In the genomic region with DNA sequence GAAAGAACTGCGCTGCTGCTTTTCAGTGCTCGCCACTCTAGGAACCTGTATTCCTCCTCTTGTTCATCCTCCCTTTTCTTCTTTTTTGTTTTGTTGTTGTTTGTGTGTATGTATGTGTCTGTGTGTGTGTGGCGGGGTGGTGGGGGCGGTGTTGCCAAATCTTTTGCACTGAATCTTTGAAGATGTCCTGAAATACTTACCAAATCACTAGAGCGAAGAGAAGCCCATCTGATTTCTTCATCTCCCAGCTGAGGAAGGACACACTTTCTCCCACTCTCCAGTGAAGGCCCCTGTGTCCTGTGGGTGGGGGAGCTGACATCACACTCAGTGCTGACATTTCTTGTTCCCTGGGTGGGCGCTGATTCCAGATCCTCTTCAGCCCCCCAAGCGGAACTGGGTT, we compare ENCODE assay signal across 25 cellular contexts.
A peak's percentile ranks its signal among the peaks of the same experiment; 100 is the strongest.
DNase-seq lines count a peak whose midpoint lies in the region; ATAC-seq and TF ChIP-seq lines count a peak whose summit lies in the region.
"Had no signal": no experiment of that assay in that cellular context is flagged by ENCODE, and none has a peak within 500 bp of the region (broad histone marks: within the 10 kb centered on the region; RNA-seq: fewer than 3 reads in every experiment).

No MANE protein-coding gene starts in this region.

- no peaks in the 10 kb centered on the region for H3K79me1 ChIP-seq in IMR-90 (ENCODE audit: low read depth in 1 of 2, low read length in 2 of 2)
- H3K79me1 ChIP-seq in neuronal stem cell (ENCODE audit: low read depth, low read length): no peaks in the 10 kb centered on the region

- H3K56ac ChIP-seq in IMR-90 (ENCODE audit: extremely low read depth, insufficient read depth, low read length): no peak overlapping the region

- peaks cover 4% of the 10 kb centered on the region for H3K36me3 Mint-ChIP-seq in glutamatergic neuron (ENCODE audit: unreplicated experiment)
- H3K36me3 Mint-ChIP-seq: activated CD4-positive, alpha-beta memory T cell treated with anti-CD3 and anti-CD28 coated beads for 36 hours; neural progenitor cell had no signal

- CTCF ChIA-PET in IMR-90 (lab: Yijun Ruan, JAX): interaction anchor here (1.0 to 2.2 kb wide), 3 partner anchors 10 to 75 kb away, joined by 3 to 12 read pairs (median 4); a partner anchor contains a TSS

- peak overlapping the region; percentile 7 to 72 (median 60); a peak in 20 of 22 replicates for H3K4me2 ChIP-seq in BLaER1 treated with 17β-estradiol and CSF1 and Interleukin-3, amounts not matched to agents 10 nM and 100 nM
- H3K4me2 ChIP-seq in IMR-90 (ENCODE audit: low read depth, low read length) (no peak overlapping the region), neuronal stem cell (ENCODE audit: insufficient read depth, low read length, poor library complexity, severe bottlenecking) (no peak overlapping the region)
- H3K4me2 ChIP-seq: neural progenitor cell had no signal

- TF ChIP-seq POLR2A in IMR-90 (IDR thresholded peaks at IDR 0.05; ENCODE audit: low read depth, low read length): no peak

- ATAC-seq in IMR-90 (ENCODE audit: low read depth): no peak
- ATAC-seq: GM12878, Right ventricle myocardium inferior had no signal

- H3K14ac ChIP-seq in IMR-90 (replicated peaks; ENCODE audit: low read depth, low read length) (no peak overlapping the region), neuronal stem cell (ENCODE audit: low read length) (no peak overlapping the region)

- H2BK15ac ChIP-seq in IMR-90 (ENCODE audit: low read depth, low read length): no peak overlapping the region
- no peak overlapping the region for H2BK15ac ChIP-seq in neuronal stem cell (ENCODE audit: low read length)

- TF ChIP-seq CTCF in IMR-90 (conservative IDR thresholded peaks at IDR 0.05; ENCODE audit: low read depth, low read length) (no peak), glutamatergic neuron (IDR thresholded peaks at IDR 0.05; ENCODE audit: partially characterized antibody, unreplicated experiment) (no peak)

- no peaks in the 10 kb centered on the region for H3K9me1 ChIP-seq in IMR-90 (ENCODE audit: insufficient read depth, low read length)

- H3K9ac ChIP-seq in BLaER1 treated with 17β-estradiol and CSF1 and Interleukin-3, amounts not matched to agents 10 nM and 100 nM: peak overlapping the region in 5 of 11 experiments; percentile 4 to 35 (median 21); a peak in 4 of 22 replicates
- H3K9ac ChIP-seq in IMR-90 (ENCODE audit: low read depth, low read length): no peak overlapping the region
- H3K9ac ChIP-seq in neuronal stem cell (ENCODE audit: low read depth, low read length, poor library complexity): no peak overlapping the region
- H3K9ac ChIP-seq: neural progenitor cell had no signal

- H3K4ac ChIP-seq in IMR-90 (ENCODE audit: low read depth, low read length) (no peak overlapping the region), neuronal stem cell (ENCODE audit: low read length) (no peak overlapping the region)

- H3K18ac ChIP-seq in IMR-90 (ENCODE audit: low read depth, low read length) (no peak overlapping the region), neuronal stem cell (ENCODE audit: low read length) (peak overlapping the region; percentile 74)

- H3K27me3 ChIP-seq in BLaER1 treated with 17β-estradiol and CSF1 and Interleukin-3, amounts not matched to agents 10 nM and 100 nM: no peaks in the 10 kb centered on the region
- no peaks in the 10 kb centered on the region for H3K27me3 ChIP-seq in IMR-90 (ENCODE audit: control insufficient read depth, insufficient read depth, low read length)
- H3K27me3 ChIP-seq in neuronal stem cell (ENCODE audit: control insufficient read depth in 3 of 3, insufficient read depth in 3 of 3, low read depth in 1 of 3, low read length in 3 of 3): no peaks in the 10 kb centered on the region
- H3K27me3 ChIP-seq: BE2C, MG63, sigmoid colon, tibial nerve had no signal

- H4K8ac ChIP-seq in IMR-90 (ENCODE audit: low read depth in 2 of 2, low read length in 2 of 2) (no peak overlapping the region), neuronal stem cell (ENCODE audit: low read depth, low read length) (no peak overlapping the region)

- H2BK120ac ChIP-seq in IMR-90 (ENCODE audit: low read depth, low read length): no peak overlapping the region
- no peak overlapping the region for H2BK120ac ChIP-seq in neuronal stem cell (ENCODE audit: low read depth, low read length)

- in situ Hi-C loops in IMR-90 (cut with MboI; ENCODE audit: low sequenced_read_pairs): loop anchor here (25.0 kb wide), 1 partner anchor 481 kb away; no protein-coding TSS in a partner anchor

- no peak for DNase-seq in IMR-90
- DNase-seq in glutamatergic neuron: no peak
- no peak for DNase-seq in neuronal stem cell (ENCODE audit: low spot score)
- DNase-seq in HuH-7.5 (ENCODE audit: low spot score): no peak
- DNase-seq in NCI-H345 treated with DMSO at 0.1 percent for 48 hours (lab: John Stamatoyannopoulos, UW; ENCODE audit: unreplicated experiment): no peak
- no peak for DNase-seq in NCI-H2107 (lab: John Stamatoyannopoulos, UW)
- no peak for DNase-seq in NOMO-1 treated with DMSO at 0.1 percent for 48 hours (lab: John Stamatoyannopoulos, UW; ENCODE audit: unreplicated experiment)
- DNase-seq: activated CD4-positive, alpha-beta memory T cell treated with anti-CD3 and anti-CD28 coated beads for 36 hours; activated CD4-positive, alpha-beta T cell treated with anti-CD3 and anti-CD28 coated beads for 1 hour; cerebellar nuclear complex; H7; NCI-H1105; sigmoid colon; stimulated activated CD4-positive, alpha-beta T cell treated with anti-CD3 and anti-CD28 coated beads, Interleukin-12 subunit alpha, Interleukin-12 subunit beta, amount 100 ng/mL, for 4 hours; stimulated activated CD4-positive, alpha-beta T cell treated with anti-CD3 and anti-CD28 coated beads, Interleukin-2, amount 100 ng/mL, for 48 hours; T-helper 2 cell had no signal

- H2BK5ac ChIP-seq in IMR-90 (ENCODE audit: low read depth, low read length, poor library complexity, severe bottlenecking) (no peak overlapping the region), neuronal stem cell (ENCODE audit: low read length) (no peak overlapping the region)

- no TSS peak for BruUV-seq in IMR-90 (replicated peaks; lab: Mats Ljungman, UMichigan)

- H2AFZ ChIP-seq in IMR-90 (replicated peaks; ENCODE audit: low read length, poor library complexity) (no peak overlapping the region), neuronal stem cell (ENCODE audit: low read length) (no peak overlapping the region)
- H2AFZ ChIP-seq: neural progenitor cell had no signal

- H4K91ac ChIP-seq in IMR-90 (ENCODE audit: insufficient read depth, low read depth, low read length): no peak overlapping the region
- H4K91ac ChIP-seq in neuronal stem cell (ENCODE audit: low read depth, low read length, poor library complexity): no peak overlapping the region

- peaks cover 62% of the 10 kb centered on the region for H3K4me1 Mint-ChIP-seq in glutamatergic neuron (ENCODE audit: low read depth, unreplicated experiment)

- H2AK9ac ChIP-seq in IMR-90 (replicated peaks; ENCODE audit: low read depth, low read length, poor library complexity): peak overlapping the region; percentile 50

- intact Hi-C loops in IMR-90 (cut with micrococcal nuclease): loop anchor here (1.0 kb wide), 1 partner anchor 75 kb away; no protein-coding TSS in a partner anchor

- no peaks in the 10 kb centered on the region for H3K36me3 ChIP-seq in BLaER1 treated with 17β-estradiol and CSF1 and Interleukin-3, amounts not matched to agents 10 nM and 100 nM
- H3K36me3 ChIP-seq in IMR-90 (ENCODE audit: control insufficient read depth, insufficient read depth, low read length) (no peaks in the 10 kb centered on the region), neuronal stem cell (replicated peaks in 1 of 2; ENCODE audit: control insufficient read depth in 2 of 2, insufficient read depth in 2 of 2, low read length in 2 of 2) (no peaks in the 10 kb centered on the region)
- H3K36me3 ChIP-seq: BE2C, MG63, neural progenitor cell, sigmoid colon, tibial nerve had no signal

- peak overlapping the region in 8 of 11 experiments; percentile 21 to 71 (median 57); a peak in 15 of 22 replicates for H3K27ac ChIP-seq in BLaER1 treated with 17β-estradiol and CSF1 and Interleukin-3, amounts not matched to agents 10 nM and 100 nM
- no peak overlapping the region for H3K27ac ChIP-seq in IMR-90 (ENCODE audit: insufficient read depth, low read length)
- H3K27ac ChIP-seq in neuronal stem cell (replicated peaks; ENCODE audit: low read length): no peak overlapping the region
- H3K27ac ChIP-seq: neural progenitor cell had no signal

- no peak overlapping the region for H4K5ac ChIP-seq in IMR-90 (ENCODE audit: low read depth, low read length)

- peaks cover 0 to 93% (median 23%) of the 10 kb centered on the region in 11 experiments; a peak in 14 of 22 replicates for H4K20me1 ChIP-seq in BLaER1 treated with 17β-estradiol and CSF1 and Interleukin-3, amounts not matched to agents 10 nM and 100 nM
- H4K20me1 ChIP-seq in IMR-90 (ENCODE audit: insufficient read depth, low read length): no peaks in the 10 kb centered on the region

- H3K4me1 ChIP-seq in BLaER1 treated with 17β-estradiol and CSF1 and Interleukin-3, amounts not matched to agents 10 nM and 100 nM: peaks cover 19 to 40% (median 23%) of the 10 kb centered on the region in 10 experiments
- peaks cover 8% of the 10 kb centered on the region for H3K4me1 ChIP-seq in IMR-90 (ENCODE audit: control insufficient read depth, insufficient read depth, low read length)
- H3K4me1 ChIP-seq in neuronal stem cell (ENCODE audit: control insufficient read depth in 2 of 2, insufficient read depth in 1 of 2, low read depth in 1 of 2, low read length in 2 of 2): peaks cover 11 to 12% of the 10 kb centered on the region in 2 donors

- TF ChIP-seq RAD21 in IMR-90 (IDR thresholded peaks at IDR 0.05; ENCODE audit: low read length): no peak

- no peak overlapping the region for H3K4me3 ChIP-seq in BLaER1 treated with 17β-estradiol and CSF1 and Interleukin-3, amounts not matched to agents 10 nM and 100 nM
- H3K4me3 ChIP-seq in IMR-90 (ENCODE audit: insufficient read depth, low read depth, low read length) (no peak overlapping the region), neuronal stem cell (ENCODE audit: low read length in 2 of 2) (no peak overlapping the region)
- H3K4me3 ChIP-seq: GM12878, MG63, neural progenitor cell, sigmoid colon, tibial nerve had no signal

- no peaks in the 10 kb centered on the region for H3K9me3 ChIP-seq in BLaER1 treated with 17β-estradiol and CSF1 and Interleukin-3, amounts not matched to agents 10 nM and 100 nM (replicated peaks in 1 of 11)
- H3K9me3 ChIP-seq in IMR-90 (ENCODE audit: control insufficient read depth, insufficient read depth, low read length): no peaks in the 10 kb centered on the region
- no peaks in the 10 kb centered on the region for H3K9me3 ChIP-seq in neuronal stem cell (replicated peaks in 1 of 2; ENCODE audit: control insufficient read depth in 2 of 2, insufficient read depth in 1 of 2, low read depth in 1 of 2, low read length in 2 of 2)
- H3K9me3 ChIP-seq: BE2C, MG63, sigmoid colon, tibial nerve had no signal

- no peak overlapping the region for H2BK12ac ChIP-seq in neuronal stem cell (ENCODE audit: low read length)

- peak overlapping the region; percentile 82 for H3K27ac Mint-ChIP-seq in glutamatergic neuron (ENCODE audit: unreplicated experiment)
- H3K27ac Mint-ChIP-seq: activated CD4-positive, alpha-beta memory T cell treated with anti-CD3 and anti-CD28 coated beads for 36 hours; activated naive CD4-positive, alpha-beta T cell treated with anti-CD3 and anti-CD28 coated beads for 36 hours; activated T-helper 1 cell treated with anti-CD3 and anti-CD28 coated beads, Interleukin-12 subunit alpha, Interleukin-12 subunit beta, Interleukin-2, Interleukin-4 antibody, amounts not matched to agents 30 ng/mL and 10 ng/mL and 1 ng/mL, durations not matched to agents 14 hours and 24 hours and 36 hours; neural progenitor cell had no signal

- dilution Hi-C loops in IMR-90 (cut with HindIII; ENCODE audit: low sequenced_read_pairs, unreplicated experiment): no loop called here

- H3K27me3 Mint-ChIP-seq in glutamatergic neuron (ENCODE audit: unreplicated experiment): peaks cover 10% of the 10 kb centered on the region
- H3K27me3 Mint-ChIP-seq: activated CD4-positive, alpha-beta memory T cell treated with anti-CD3 and anti-CD28 coated beads for 36 hours had no signal

- H2AK5ac ChIP-seq in IMR-90 (ENCODE audit: low read depth, low read length): no peak overlapping the region
- no peak overlapping the region for H2AK5ac ChIP-seq in neuronal stem cell (ENCODE audit: low read depth, low read length)

- H3K4me3 Mint-ChIP-seq in glutamatergic neuron (ENCODE audit: unreplicated experiment): peak overlapping the region; percentile 70
- H3K4me3 Mint-ChIP-seq: activated CD4-positive, alpha-beta memory T cell treated with anti-CD3 and anti-CD28 coated beads for 36 hours; activated naive CD4-positive, alpha-beta T cell treated with anti-CD3 and anti-CD28 coated beads for 36 hours; activated T-helper 1 cell treated with anti-CD3 and anti-CD28 coated beads, Interleukin-12 subunit alpha, Interleukin-12 subunit beta, Interleukin-2, Interleukin-4 antibody, amounts not matched to agents 30 ng/mL and 10 ng/mL and 1 ng/mL, durations not matched to agents 14 hours and 24 hours and 36 hours; neural progenitor cell had no signal

- no peak overlapping the region for H2BK20ac ChIP-seq in IMR-90 (ENCODE audit: low read depth, low read length)

- no CpG with 5 or more reads among the region's 7 CpGs for WGBS in IMR-90 (ENCODE audit: extremely low coverage in 2 of 2, insufficient read length in 1 of 2), 2 experiments
- WGBS in neuronal stem cell (ENCODE audit: extremely low coverage in 2 of 2, insufficient read length in 2 of 2, insufficient replicate concordance in 1 of 2), 2 donors: no CpG with 5 or more reads among the region's 7 CpGs

- peaks cover 4% of the 10 kb centered on the region for H3K9me3 Mint-ChIP-seq in glutamatergic neuron (ENCODE audit: unreplicated experiment)
- H3K9me3 Mint-ChIP-seq: activated CD4-positive, alpha-beta memory T cell treated with anti-CD3 and anti-CD28 coated beads for 36 hours; activated naive CD4-positive, alpha-beta T cell treated with anti-CD3 and anti-CD28 coated beads for 36 hours; activated T-helper 1 cell treated with anti-CD3 and anti-CD28 coated beads, Interleukin-12 subunit alpha, Interleukin-12 subunit beta, Interleukin-2, Interleukin-4 antibody, amounts not matched to agents 30 ng/mL and 10 ng/mL and 1 ng/mL, durations not matched to agents 14 hours and 24 hours and 36 hours; neural progenitor cell had no signal

- no peak overlapping the region for H3K23ac ChIP-seq in IMR-90 (ENCODE audit: low read depth, low read length)
- no peak overlapping the region for H3K23ac ChIP-seq in neuronal stem cell (ENCODE audit: low read depth, low read length, poor library complexity)

- POLR2A ChIA-PET in IMR-90 (lab: Charles Lee; ENCODE audit: unreplicated experiment): no interaction called here

Comparison
In these comparisons a context has a peak if more than half of its experiments do, and no peak if none do; other contexts are left out.
1. H3K27ac ChIP-seq: peak in BLaER1 treated with 17β-estradiol and CSF1 and Interleukin-3, amounts not matched to agents 10 nM and 100 nM (8 of 11); none in IMR-90 (single experiment) and neuronal stem cell (single experiment).
2. H3K4me2 ChIP-seq: peak in BLaER1 treated with 17β-estradiol and CSF1 and Interleukin-3, amounts not matched to agents 10 nM and 100 nM (11 of 11); none in IMR-90 (single experiment) and neuronal stem cell (single experiment).